15 cellular contexts compared by ENCODE assay signal in genomic region chr18:48815581-48816324, GRCh38.
DNase-seq lines count a peak whose midpoint lies in the region; ATAC-seq, FAIRE-seq and TF ChIP-seq lines count a peak whose summit lies in the region.
"Had no signal": no experiment of that assay in that cellular context is flagged by ENCODE, and none has a peak within 500 bp of the region (broad histone marks: within the 10 kb centered on the region; RNA-seq: fewer than 3 reads in every experiment).

No MANE protein-coding gene starts in this region.

- in situ Hi-C loops in GM12878 (cut with MboI) = loop anchor here (25.0 kb wide), 1 partner anchor 1472 kb away; the partner anchor contains the start of genes CXXC1 and MBD1

- no peaks in the 10 kb centered on the region for H3K27me3 ChIP-seq in CD8-positive, alpha-beta T cell (ENCODE audit: insufficient read depth, low read length)
- H3K27me3 ChIP-seq in PC-3 (ENCODE audit: low read length) (no peaks in the 10 kb centered on the region), GM12878 (replicated peaks in 1 of 2; ENCODE audit: control insufficient read depth in 2 of 2, insufficient read depth in 2 of 2, low read length in 1 of 2) (no peaks in the 10 kb centered on the region)

- 75% methylated on average over 5 of the region's 5 CpGs for WGBS in GM12878 (ENCODE audit: insufficient coverage, insufficient replicate concordance, low lambda C conversion rate, missing lambda C conversion rate)

- no peaks in the 10 kb centered on the region for H3K9me2 ChIP-seq in PC-3 (replicated peaks; ENCODE audit: low read length)

- POLR2A ChIA-PET in CD8-positive, alpha-beta T cell (lab: Charles Lee) = no interaction called here
- POLR2A ChIA-PET in PC-3 (lab: Charles Lee; ENCODE audit: unreplicated experiment) (no interaction called here), GM12878 (lab: Charles Lee) (interaction anchor here (0.9 to 2.2 kb wide), 6 partner anchors 11 to 52 kb away, joined by 3 to 8 read pairs (median 4); no protein-coding TSS in a partner anchor)

- H3K36me3 ChIP-seq in CD8-positive, alpha-beta T cell (ENCODE audit: insufficient read depth, low read length) = no peaks in the 10 kb centered on the region
- H3K36me3 ChIP-seq in PC-3 (ENCODE audit: low read depth, low read length) (no peaks in the 10 kb centered on the region), GM12878 (ENCODE audit: control insufficient read depth in 2 of 2, insufficient read depth in 2 of 2, low read length in 1 of 2) (0 out of 4 replicates have a peak, but pooled peaks cover 0 to 1% of the 10 kb centered on the region in 2 experiments)

- H3K9ac ChIP-seq in PC-3 (ENCODE audit: low read length) = no peak overlapping the region
- H3K9ac ChIP-seq in GM12878 (ENCODE audit: control insufficient read depth, insufficient read depth, low read length) = no peak overlapping the region

- no peak for TF ChIP-seq RAD21 in GM12878 (IDR thresholded peaks at IDR 0.05; ENCODE audit: insufficient read depth, low read depth, low read length)

- CTCF ChIA-PET in CD8-positive, alpha-beta T cell (lab: Charles Lee) = interaction anchor here (0.6 kb wide), 1 partner anchor 159 kb away, joined by 3 read pairs; no protein-coding TSS in a partner anchor
- CTCF ChIA-PET in PC-3 (lab: Charles Lee) = no interaction called here
- CTCF ChIA-PET in GM12878 (lab: Yijun Ruan, JAX) = interaction anchor here (1.3 kb wide), 1 partner anchor 18 kb away, joined by 3 read pairs; no protein-coding TSS in a partner anchor

- ATAC-seq in CD8-positive, alpha-beta T cell = no peak
- ATAC-seq in PC-3 = no peak
- no peak for ATAC-seq in GM12878
- ATAC-seq: mucosa of descending colon, right cardiac atrium had no signal

- no peaks in the 10 kb centered on the region for H3K36me3 Mint-ChIP-seq in CD8-positive, alpha-beta T cell

- BruUV-seq in PC-3 (replicated peaks; lab: Mats Ljungman, UMichigan) = no TSS peak
- BruUV-seq in GM12878 (replicated peaks; lab: Mats Ljungman, UMichigan) = no TSS peak

- peak overlapping the region; percentile 30 for H3K27ac Mint-ChIP-seq in CD8-positive, alpha-beta T cell

- no peak for TF ChIP-seq POLR2A in GM12878 (IDR thresholded peaks at IDR 0.05; ENCODE audit: low read depth, low read length)

- H3K4me3 Mint-ChIP-seq in CD8-positive, alpha-beta T cell = no peak overlapping the region

- FAIRE-seq in GM12878 (lab: Jason Lieb, UNC) = no peak

- no peak overlapping the region for H3K4me3 ChIP-seq in CD8-positive, alpha-beta T cell (ENCODE audit: low read depth, low read length)
- H3K4me3 ChIP-seq in PC-3 (ENCODE audit: low read length) (no peak overlapping the region), GM12878 (no peak overlapping the region)
- H3K4me3 ChIP-seq: mucosa of descending colon had no signal

- no peaks in the 10 kb centered on the region for H3K9me3 Mint-ChIP-seq in CD8-positive, alpha-beta T cell

- no peaks in the 10 kb centered on the region for H3F3A ChIP-seq in PC-3 (ENCODE audit: low read length, unreplicated experiment)

- H3K79me2 ChIP-seq in PC-3 (ENCODE audit: low read length) (no peaks in the 10 kb centered on the region), GM12878 (ENCODE audit: control insufficient read depth, insufficient read depth, low read length) (no peaks in the 10 kb centered on the region)

- RAD21 ChIA-PET in GM12878 (lab: Charles Lee; ENCODE audit: unreplicated experiment) = interaction anchor here (0.6 to 7.3 kb wide), 9 partner anchors 8 to 132 kb away, joined by 3 to 61 read pairs (median 9); no protein-coding TSS in a partner anchor

- H3K4me2 ChIP-seq in PC-3 (ENCODE audit: low read length) = no peak overlapping the region
- no peak overlapping the region for H3K4me2 ChIP-seq in GM12878 (ENCODE audit: control insufficient read depth, insufficient read depth)

- no peaks in the 10 kb centered on the region for H4K20me1 ChIP-seq in PC-3 (ENCODE audit: low read length)
- no peaks in the 10 kb centered on the region for H4K20me1 ChIP-seq in GM12878 (ENCODE audit: control insufficient read depth, insufficient read depth)

- peak in 2 of 7 experiments; percentile 2 to 36 for DNase-seq in CD8-positive, alpha-beta T cell
- DNase-seq in PC-3 (peak; percentile 1), GM12878 (ENCODE audit: low read depth, low spot score) (no peak), renal cortical epithelial cell (ENCODE audit: low read depth) (peak; percentile 36), SIG-M5 (lab: John Stamatoyannopoulos, UW) (no peak), cerebellum (ENCODE audit: low spot score) (no peak), GOT3 (lab: John Stamatoyannopoulos, UW) (no peak), SKM-1 (lab: John Stamatoyannopoulos, UW; ENCODE audit: unreplicated experiment) (no peak)
- DNase-seq: activated CD4-positive, alpha-beta T cell treated with anti-CD3 and anti-CD28 coated beads for 4 hours; COR-L47; MM.1S; mucosa of descending colon; NCI-H510A treated with DMSO at 0.1 percent for 48 hours; SHP77 had no signal

- no peak overlapping the region for H2AFZ ChIP-seq in PC-3 (ENCODE audit: low read length)
- H2AFZ ChIP-seq in GM12878 (ENCODE audit: control insufficient read depth, low read depth, low read length) = no peak overlapping the region

- intact Hi-C loops in CD8-positive, alpha-beta T cell (cut with DNase I, micrococcal nuclease) = no loop called here
- intact Hi-C loops in PC-3 (cut with micrococcal nuclease) (no loop called here), GM12878 (cut with micrococcal nuclease; ENCODE audit: unreplicated experiment) (no loop called here)

- H3K27ac ChIP-seq in CD8-positive, alpha-beta T cell (ENCODE audit: low read depth, low read length) = no peak overlapping the region
- H3K27ac ChIP-seq in PC-3 (ENCODE audit: low read length) = no peak overlapping the region
- no peak overlapping the region for H3K27ac ChIP-seq in GM12878 (ENCODE audit: control insufficient read depth, insufficient read depth)

- SMC1A ChIA-PET in GM12878 (lab: Charles Lee; ENCODE audit: uncharacterized antibody, unreplicated experiment) = interaction anchor here (0.7 to 12.6 kb wide), 9 partner anchors 9 to 111 kb away, joined by 3 to 129 read pairs (median 10); no protein-coding TSS in a partner anchor

- no peak for TF ChIP-seq EP300 in GM12878 (IDR thresholded peaks at IDR 0.05; ENCODE audit: borderline replicate concordance in 1 of 2, control insufficient read depth in 1 of 2, low read depth in 2 of 2, low read length in 2 of 2)

- peaks cover 40% of the 10 kb centered on the region for H3K4me1 Mint-ChIP-seq in CD8-positive, alpha-beta T cell (ENCODE audit: low read depth)

- H3K4me1 ChIP-seq in CD8-positive, alpha-beta T cell (ENCODE audit: insufficient read depth, low read length) = peaks cover 19% of the 10 kb centered on the region
- peaks cover 10% of the 10 kb centered on the region; the same call in 1 of the 2 replicates for H3K4me1 ChIP-seq in PC-3 (ENCODE audit: insufficient read depth, low read length)
- peaks cover 44% of the 10 kb centered on the region for H3K4me1 ChIP-seq in GM12878 (ENCODE audit: control insufficient read depth, insufficient read depth, low read length)

- no peak for TF ChIP-seq CTCF in CD8-positive, alpha-beta T cell (IDR thresholded peaks at IDR 0.05)
- TF ChIP-seq CTCF in PC-3 (conservative IDR thresholded peaks at IDR 0.05; ENCODE audit: low read depth, low read length) = no peak
- TF ChIP-seq CTCF in GM12878 (IDR thresholded peaks at IDR 0.05 in 2 of 3, conservative IDR thresholded peaks at IDR 0.05 in 1 of 3; ENCODE audit: control insufficient read depth in 2 of 3, extremely low read depth in 1 of 3, insufficient read depth in 1 of 3, low read depth in 3 of 3, low read length in 3 of 3) = no peak

- no peaks in the 10 kb centered on the region for H3K27me3 Mint-ChIP-seq in CD8-positive, alpha-beta T cell (ENCODE audit: low read depth)

- no peaks in the 10 kb centered on the region for H3K9me3 ChIP-seq in CD8-positive, alpha-beta T cell (ENCODE audit: low read length)
- H3K9me3 ChIP-seq in PC-3 (ENCODE audit: low read length) (no peaks in the 10 kb centered on the region), GM12878 (replicated peaks; ENCODE audit: control insufficient read depth, insufficient read depth, low read length) (no peaks in the 10 kb centered on the region)
- H3K9me3 ChIP-seq: mucosa of descending colon had no signal

TF ChIP-seq in GM12878, 131 proteins besides CTCF, POLR2A, EP300 and RAD21:
- 0 out of 2 replicates have a peak, but pooled peaks have one; percentile 52 for TF ChIP-seq EED (IDR thresholded peaks at IDR 0.05; ENCODE audit: low read depth)
- TF ChIP-seq E4F1 (IDR thresholded peaks at IDR 0.05; ENCODE audit: borderline replicate concordance, partially characterized antibody) = no peak

Comparison
In these comparisons a context has a peak if more than half of its experiments do, and no peak if none do; other contexts are left out.
1. DNase-seq: peak in PC-3 (single experiment) and renal cortical epithelial cell (single experiment); none in GM12878 (single experiment), SIG-M5 (single experiment), cerebellum (single experiment), GOT3 (single experiment) and SKM-1 (single experiment).